19 cellular contexts compared by ENCODE assay signal in the genomic region with DNA sequence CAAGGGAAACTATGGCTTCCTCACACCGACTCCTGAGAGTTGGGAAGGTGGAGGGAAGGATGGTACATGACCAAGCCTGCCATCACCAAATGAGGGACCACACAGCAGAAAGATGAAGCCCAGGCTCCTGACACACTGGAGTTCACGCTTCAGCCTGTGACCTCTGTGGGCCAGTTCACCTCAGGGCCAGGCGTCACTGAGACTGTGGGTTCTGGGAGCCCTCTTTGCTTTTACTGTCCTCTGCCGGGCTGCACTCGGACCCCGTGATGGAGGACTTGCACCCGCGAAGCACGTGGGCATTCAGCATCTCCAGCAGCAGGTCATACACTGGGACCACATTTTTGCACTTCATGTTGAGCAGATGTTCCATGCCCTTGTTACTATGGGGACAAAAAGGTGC.
DNase-seq lines count a peak whose midpoint lies in the region; ATAC-seq and TF ChIP-seq lines count a peak whose summit lies in the region.
"Had no signal": no experiment of that assay in that cellular context is flagged by ENCODE, and none has a peak within 500 bp of the region (broad histone marks: within the 10 kb centered on the region; RNA-seq: fewer than 3 reads in every experiment).

No MANE protein-coding gene starts in this region.

- H3K27ac ChIP-seq in AG04450 (ENCODE audit: low read depth, low read length) (peak overlapping the region; percentile 65), adrenal gland (peak overlapping the region; percentile 71 to 96 (median 91))
- H3K27ac ChIP-seq: ascending aorta, VCaP had no signal

- H3K9me3 ChIP-seq in AG04450 (ENCODE audit: control insufficient read depth, insufficient read depth, low read length) (no peaks in the 10 kb centered on the region; the same call in 1 of the 2 replicates), adrenal gland (replicated peaks in 1 of 3) (no peaks in the 10 kb centered on the region)
- H3K9me3 ChIP-seq: ascending aorta, stomach had no signal

- H3K9me3 Mint-ChIP-seq in IgD-negative memory B cell = no peaks in the 10 kb centered on the region
- no peaks in the 10 kb centered on the region for H3K9me3 Mint-ChIP-seq in natural killer cell

- H3K27me3 ChIP-seq in AG04450 (ENCODE audit: control insufficient read depth, insufficient read depth, low read length) = no peaks in the 10 kb centered on the region
- no peaks in the 10 kb centered on the region for H3K27me3 ChIP-seq in adrenal gland
- H3K27me3 ChIP-seq: ascending aorta, stomach had no signal

- H3K4me3 Mint-ChIP-seq in IgD-negative memory B cell (no peak overlapping the region), natural killer cell (no peak overlapping the region)

- no peak for TF ChIP-seq POLR2A in adrenal gland (IDR thresholded peaks at IDR 0.05)

- intact Hi-C loops in adrenal gland (cut with DNase I) = loop anchor here in 1 of 2 donors (10.0 kb wide), 1 partner anchor 52 kb away; no protein-coding TSS in a partner anchor
- intact Hi-C loops in natural killer cell (cut with micrococcal nuclease) = no loop called here

- peaks cover 38 to 48% (median 44%) of the 10 kb centered on the region in 3 donors for H3K4me1 Mint-ChIP-seq in IgD-negative memory B cell
- peaks cover 8 to 9% of the 10 kb centered on the region in 2 donors for H3K4me1 Mint-ChIP-seq in natural killer cell

- WGBS in adrenal gland, 4 donors = 90 to 94% (median 92%) methylated on average over 3 to 9 of the region's 9 CpGs

- POLR2A ChIA-PET in AG04450 (lab: Yijun Ruan, JAX) = no interaction called here

- ATAC-seq in natural killer cell = no peak

- TF ChIP-seq CTCF in AG04450 (IDR thresholded peaks at IDR 0.05; ENCODE audit: low read depth, low read length) (no peak), adrenal gland (IDR thresholded peaks at IDR 0.05) (no peak), natural killer cell (IDR thresholded peaks at IDR 0.05) (no peak)

- DNase-seq in AG04450 (ENCODE audit: low read depth, low spot score) (no peak), adrenal gland (peak in 1 of 7 donors; percentile 22), natural killer cell (no peak), NCI-H2227 treated with DMSO at 0.1 percent for 48 hours (lab: John Stamatoyannopoulos, UW) (no peak), SIG-M5 (lab: John Stamatoyannopoulos, UW) (no peak), mesenteric fat pad (ENCODE audit: low spot score) (no peak), C1 segment of cervical spinal cord (lab: John Stamatoyannopoulos, UW) (no peak)
- DNase-seq: activated effector memory CD4-positive, alpha-beta T cell treated with Interleukin-2 at 50 U/mL for 16 hours; erythroblast; GF-D8; GOT3; kidney; NCI-H526 treated with DMSO at 0.1 percent for 48 hours; posterior cingulate gyrus; RPMI8226; stomach had no signal

- peaks cover 5% of the 10 kb centered on the region for H3K36me3 Mint-ChIP-seq in IgD-negative memory B cell
- H3K36me3 Mint-ChIP-seq in natural killer cell = peaks cover 9% of the 10 kb centered on the region

- H3K4me3 ChIP-seq in AG04450 (ENCODE audit: low read depth, low read length) (no peak overlapping the region), adrenal gland (no peak overlapping the region)
- H3K4me3 ChIP-seq: ascending aorta, stomach had no signal

- H3K27ac Mint-ChIP-seq in IgD-negative memory B cell (peak overlapping the region in 2 of 3 donors; percentile 98 to 99), natural killer cell (peak overlapping the region; percentile 39 to 48)

- H3K27me3 Mint-ChIP-seq in IgD-negative memory B cell = peaks cover 2% of the 10 kb centered on the region
- H3K27me3 Mint-ChIP-seq in natural killer cell (ENCODE audit: low read depth in 2 of 2) = no peaks in the 10 kb centered on the region

- H3K36me3 ChIP-seq in adrenal gland (replicated peaks in 1 of 2) = peaks cover 0 to 7% of the 10 kb centered on the region in 2 donors

- CTCF ChIA-PET in AG04450 (lab: Charles Lee) = interaction anchor here (1.1 kb wide), 1 partner anchor 71 kb away, joined by 4 read pairs; no protein-coding TSS in a partner anchor

- peaks cover 10 to 26% of the 10 kb centered on the region in 2 donors for H3K4me1 ChIP-seq in adrenal gland (replicated peaks in 1 of 2)
